ENCODE assay signal across 7 cellular contexts in the genomic region with DNA sequence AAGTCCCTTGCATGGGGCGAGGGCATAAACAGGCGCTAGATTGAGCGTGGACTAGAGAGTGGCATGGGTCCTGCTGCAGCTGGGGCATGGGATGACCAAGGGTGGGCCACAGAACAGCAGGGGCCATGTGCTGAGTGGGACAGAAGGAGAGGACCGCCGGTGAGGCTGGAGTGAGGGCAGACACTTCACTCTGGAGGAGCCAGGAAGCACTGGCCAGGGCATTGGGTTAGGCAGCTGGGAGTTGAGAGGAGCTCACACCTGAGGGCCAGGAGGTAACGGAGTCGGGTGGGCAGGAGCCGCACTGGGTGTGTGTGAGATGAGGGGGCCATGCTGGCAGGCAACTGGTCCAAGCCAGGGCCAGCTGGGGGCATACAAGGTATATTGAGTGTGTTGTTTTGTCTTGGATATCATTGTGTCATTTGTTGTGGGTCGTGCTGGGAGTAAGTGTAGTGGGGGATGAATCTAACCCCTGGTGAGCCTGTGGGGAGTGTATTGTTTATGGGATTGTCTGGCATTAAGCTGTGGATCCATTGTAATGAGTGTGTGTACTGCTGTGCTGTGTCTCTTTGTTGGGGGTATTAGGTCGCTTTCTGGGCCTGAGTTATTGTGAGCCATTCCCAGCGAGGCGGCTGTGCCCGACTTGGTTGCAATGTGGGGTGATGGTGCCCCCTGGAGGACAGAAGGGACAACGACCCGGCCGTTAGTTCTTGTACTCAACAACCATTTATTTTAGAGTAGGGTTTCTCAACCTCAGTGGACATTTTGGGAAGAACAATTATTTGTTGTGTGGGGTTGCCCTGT.
DNase-seq lines count a peak whose midpoint lies in the region; ATAC-seq and TF ChIP-seq lines count a peak whose summit lies in the region.
"Not testable (repeated sequence)": the region's sequence is repeated elsewhere in the genome, so short reads cannot be mapped to it uniquely, and the experiment has no call there.

No MANE protein-coding gene starts in this region.

- H3K27me3 ChIP-seq in WERI-Rb-1 (ENCODE audit: insufficient read depth, low read depth, severe bottlenecking); right lobe of liver: not testable (repeated sequence)

- H3K36me3 ChIP-seq in WERI-Rb-1, right lobe of liver: not testable (repeated sequence)

- 42% methylated on average over 13 of the region's 16 CpGs for whole genome bisulfite sequencing in right lobe of liver (ENCODE audit: insufficient coverage, low coverage, low lambda C conversion rate, missing lambda C conversion rate)

- H3K4me1 ChIP-seq in right lobe of liver, result not testable (repeated sequence)

- not testable (repeated sequence) for H3K36me3 Mint-ChIP-seq in activated naive CD4-positive, alpha-beta T cell treated with anti-CD3 and anti-CD28 coated beads for 36 hours (ENCODE audit: low read depth); stimulated activated memory B cell treated with anti-CD40 and anti-IgM and Interleukin-4, amounts not matched to agents 10 μg/mL and 1 μg/mL and 100 μg/mL, for 72 hours

- ATAC-seq in GM18867 (IDR thresholded peaks at IDR 0.05; ENCODE audit: unreplicated experiment), result peak; percentile 48
- ATAC-seq in right lobe of liver, result peak in 3 of 4 donors; percentile 14 to 52 (median 41)
- peak; percentile 55 for ATAC-seq in stimulated activated memory B cell treated with anti-CD40 and anti-IgM and Interleukin-4, amounts not matched to agents 10 μg/mL and 1 μg/mL and 100 μg/mL, for 72 hours

- H3K4me1 Mint-ChIP-seq in activated naive CD4-positive, alpha-beta T cell treated with anti-CD3 and anti-CD28 coated beads for 36 hours (ENCODE audit: low read depth); stimulated activated memory B cell treated with anti-CD40 and anti-IgM and Interleukin-4, amounts not matched to agents 10 μg/mL and 1 μg/mL and 100 μg/mL, for 72 hours: not testable (repeated sequence)

- TF ChIP-seq CTCF in LNCaP clone FGC (IDR thresholded peaks at IDR 0.05; ENCODE audit: control insufficient read depth, extremely low read depth, insufficient read depth) (peak; percentile 27; the same call in 1 of the 2 replicates), right lobe of liver (IDR thresholded peaks at IDR 0.05) (peak in 1 of 4 donors; percentile 12)
- not testable (repeated sequence) for TF ChIP-seq CTCF in WERI-Rb-1 (IDR thresholded peaks at IDR 0.05; ENCODE audit: low read depth, low read length)

- intact Hi-C loops in activated naive CD4-positive, alpha-beta T cell treated with anti-CD3 and anti-CD28 coated beads for 36 hours (cut with micrococcal nuclease); cardiac septum (cut with DNase I); right lobe of liver (cut with DNase I): not testable (repeated sequence)

- not testable (repeated sequence) for H3K4me3 ChIP-seq in LNCaP clone FGC (ENCODE audit: low read depth, low read length); WERI-Rb-1 (ENCODE audit: low read depth, low read length); right lobe of liver

- CTCF ChIA-PET in activated naive CD4-positive, alpha-beta T cell treated with anti-CD3 and anti-CD28 coated beads for 36 hours (lab: Charles Lee), result not testable (repeated sequence)

- not testable (repeated sequence) for DNase-seq in LNCaP clone FGC (ENCODE audit: low read depth); right lobe of liver
- DNase-seq in WERI-Rb-1 (peak; percentile 12), cardiac septum (ENCODE audit: low spot score) (peak; percentile 53)
- peak; percentile 30 for DNase-seq in activated naive CD4-positive, alpha-beta T cell treated with anti-CD3 and anti-CD28 coated beads for 36 hours

- not testable (repeated sequence) for H3K27ac ChIP-seq in WERI-Rb-1, right lobe of liver

- H3K27ac Mint-ChIP-seq in activated naive CD4-positive, alpha-beta T cell treated with anti-CD3 and anti-CD28 coated beads for 36 hours; stimulated activated memory B cell treated with anti-CD40 and anti-IgM and Interleukin-4, amounts not matched to agents 10 μg/mL and 1 μg/mL and 100 μg/mL, for 72 hours: not testable (repeated sequence)

- TF ChIP-seq POLR2A in right lobe of liver (IDR thresholded peaks at IDR 0.05), result not testable (repeated sequence)

- H3K9me3 ChIP-seq in WERI-Rb-1 (ENCODE audit: severe bottlenecking); right lobe of liver: not testable (repeated sequence)

- H3K27me3 Mint-ChIP-seq in activated naive CD4-positive, alpha-beta T cell treated with anti-CD3 and anti-CD28 coated beads for 36 hours (ENCODE audit: low read depth); stimulated activated memory B cell treated with anti-CD40 and anti-IgM and Interleukin-4, amounts not matched to agents 10 μg/mL and 1 μg/mL and 100 μg/mL, for 72 hours: not testable (repeated sequence)

- not testable (repeated sequence) for H3K4me3 Mint-ChIP-seq in activated naive CD4-positive, alpha-beta T cell treated with anti-CD3 and anti-CD28 coated beads for 36 hours; stimulated activated memory B cell treated with anti-CD40 and anti-IgM and Interleukin-4, amounts not matched to agents 10 μg/mL and 1 μg/mL and 100 μg/mL, for 72 hours

- not testable (repeated sequence) for H3K9me3 Mint-ChIP-seq in activated naive CD4-positive, alpha-beta T cell treated with anti-CD3 and anti-CD28 coated beads for 36 hours; stimulated activated memory B cell treated with anti-CD40 and anti-IgM and Interleukin-4, amounts not matched to agents 10 μg/mL and 1 μg/mL and 100 μg/mL, for 72 hours
